ENCODE assay signal across 9 cellular contexts in the genomic region with DNA sequence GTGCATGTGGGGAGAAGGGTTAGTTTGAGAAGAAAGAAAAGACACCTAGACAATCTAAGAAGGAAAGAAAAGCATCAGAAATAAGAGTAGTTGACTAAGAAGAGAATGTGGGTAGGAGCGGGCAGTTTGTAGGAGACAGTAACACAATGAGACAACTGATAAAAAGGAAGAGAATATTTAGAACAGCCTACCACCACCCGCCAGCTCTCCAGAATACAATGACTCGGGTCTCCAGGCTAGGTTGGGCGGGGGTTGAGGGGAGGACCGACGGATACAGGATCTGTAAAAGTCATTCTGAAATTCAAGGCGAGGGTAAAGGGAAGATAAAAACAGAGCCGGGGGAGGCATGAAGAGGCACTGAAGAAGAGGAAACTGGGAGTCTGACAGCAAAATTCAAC. TPM values are rescaled to one million over a fixed set of nuclear protein-coding genes. Genes with fewer than 3 reads are reported as not detected.
DNase-seq lines count a peak whose midpoint lies in the region; ATAC-seq and TF ChIP-seq lines count a peak whose summit lies in the region.
"Had no signal": no experiment of that assay in that cellular context is flagged by ENCODE, and none has a peak within 500 bp of the region (broad histone marks: within the 10 kb centered on the region; RNA-seq: fewer than 3 reads in every experiment).

No MANE protein-coding gene starts in this region.

- no peaks in the 10 kb centered on the region for H4K20me1 ChIP-seq in OCI-LY7 (ENCODE audit: insufficient read depth, low read length)

- DNase-seq in GM12864 (ENCODE audit: low read depth) = no peak
- DNase-seq in OCI-LY7 (ENCODE audit: low spot score) = no peak
- no peak for DNase-seq in colonic mucosa
- no peak for DNase-seq in type B pancreatic cell (ENCODE audit: extremely low spot score, unreplicated experiment)
- no peak for DNase-seq in C1 segment of cervical spinal cord (lab: John Stamatoyannopoulos, UW)
- DNase-seq in NCI-H2227 (lab: John Stamatoyannopoulos, UW; ENCODE audit: unreplicated experiment) = no peak

- no peaks in the 10 kb centered on the region for H3K27me3 Mint-ChIP-seq in type B pancreatic cell

- BruUV-seq in OCI-LY7 (replicated peaks; lab: Mats Ljungman, UMichigan) = TSS peak; percentile 80

- no peaks in the 10 kb centered on the region for H3K27me3 ChIP-seq in colonic mucosa

- peak overlapping the region; percentile 91 to 99 for H3K9ac ChIP-seq in colonic mucosa (ENCODE audit: low read depth in 2 of 2, low read length in 2 of 2)

- peak overlapping the region; percentile 97 for H3K27ac Mint-ChIP-seq in type B pancreatic cell

- intact Hi-C loops in OCI-LY7 (cut with micrococcal nuclease; ENCODE audit: unreplicated experiment) = loop anchor here (2.0 to 10.0 kb wide), 3 partner anchors 24 to 252 kb away; a partner anchor contains a TSS
- intact Hi-C loops in colonic mucosa (cut with DNase I) = loop anchor here (5.0 kb wide), 1 partner anchor 35 kb away; a partner anchor contains a TSS

- H3K9me3 ChIP-seq in OCI-LY7 (ENCODE audit: low read length) = no peaks in the 10 kb centered on the region
- H3K9me3 ChIP-seq in colonic mucosa = no peaks in the 10 kb centered on the region
- no peaks in the 10 kb centered on the region for H3K9me3 ChIP-seq in mesodermal cell (ENCODE audit: control insufficient read depth, low read length)

- peaks cover 14% of the 10 kb centered on the region; the same call in 1 of the 2 replicates for H3K79me2 ChIP-seq in OCI-LY7 (ENCODE audit: insufficient read depth, low read depth, low read length)

- peaks cover 16% of the 10 kb centered on the region for H3K36me3 ChIP-seq in OCI-LY7 (ENCODE audit: insufficient read depth, low read length)
- H3K36me3 ChIP-seq in colonic mucosa = no peaks in the 10 kb centered on the region
- peaks cover 41% of the 10 kb centered on the region for H3K36me3 ChIP-seq in mesodermal cell (ENCODE audit: control insufficient read depth, insufficient read depth, low read length)

- H3K9me2 ChIP-seq in OCI-LY7 (ENCODE audit: insufficient read depth, low read length) = no peaks in the 10 kb centered on the region

- WGBS in mesodermal cell (ENCODE audit: insufficient coverage in 2 of 2), 2 experiments = 0 to 3% methylated on average over 2 to 4 of the region's 8 CpGs

- CTCF ChIA-PET in OCI-LY7 (lab: Charles Lee; ENCODE audit: unreplicated experiment) = no interaction called here

- peak overlapping the region; percentile 98 for H3K4me2 ChIP-seq in OCI-LY7 (ENCODE audit: low read length)

- TF ChIP-seq CTCF in GM12864 (IDR thresholded peaks at IDR 0.05; ENCODE audit: low read depth, low read length, missing control alignments) = no peak
- TF ChIP-seq CTCF in OCI-LY7 (conservative IDR thresholded peaks at IDR 0.05; ENCODE audit: low read length) = no peak
- TF ChIP-seq CTCF in colonic mucosa (IDR thresholded peaks at IDR 0.05) = no peak
- no peak for TF ChIP-seq CTCF in type B pancreatic cell (conservative IDR thresholded peaks at IDR 0.05)

- H3K9me3 Mint-ChIP-seq in type B pancreatic cell = no peaks in the 10 kb centered on the region

- peak overlapping the region; percentile 91 for H3K4me3 Mint-ChIP-seq in type B pancreatic cell

- peaks cover 11% of the 10 kb centered on the region for H3K36me3 Mint-ChIP-seq in type B pancreatic cell

- H3K4me1 ChIP-seq in OCI-LY7 (ENCODE audit: insufficient read depth, low read length, poor library complexity, severe bottlenecking) (peaks cover 20% of the 10 kb centered on the region), colonic mucosa (peaks cover 12% of the 10 kb centered on the region), mesodermal cell (ENCODE audit: control insufficient read depth, insufficient read depth, low read length, poor library complexity, severe bottlenecking) (peaks cover 3% of the 10 kb centered on the region)

- H3K27ac ChIP-seq in OCI-LY7 (ENCODE audit: low read depth, low read length, poor library complexity, severe bottlenecking) = peak overlapping the region; percentile 74
- peak overlapping the region; percentile 95 for H3K27ac ChIP-seq in colonic mucosa
- peak overlapping the region; percentile 86 for H3K27ac ChIP-seq in mesodermal cell (ENCODE audit: low read depth, low read length, severe bottlenecking)

- H3K4me3 ChIP-seq in GM12864 (ENCODE audit: low read depth, low read length) (peak overlapping the region; percentile 90), OCI-LY7 (ENCODE audit: low read depth, low read length, poor library complexity, severe bottlenecking) (peak overlapping the region; percentile 78), colonic mucosa (peak overlapping the region; percentile 48), mesodermal cell (ENCODE audit: extremely low read depth, insufficient read depth, low read length, poor library complexity, severe bottlenecking) (peak overlapping the region; percentile 92)

- H3K4me1 Mint-ChIP-seq in type B pancreatic cell (ENCODE audit: unreplicated experiment) = peaks cover 14% of the 10 kb centered on the region

- peak overlapping the region; percentile 88 for H2AFZ ChIP-seq in OCI-LY7 (ENCODE audit: low read length)

- no peak for ATAC-seq in GM21786 (IDR thresholded peaks at IDR 0.05; ENCODE audit: unreplicated experiment)

- POLR2A ChIA-PET in OCI-LY7 (lab: Charles Lee) = interaction anchor here (0.6 to 0.9 kb wide), 2 partner anchors 69 to 125 kb away, joined by 3 to 4 read pairs; a partner anchor contains a TSS

RNA-seq across cellular contexts. Expression of a gene that starts 0.7 kb away (rescaled TPM):
- total RNA-seq in OCI-LY7 (2014; rRNA removed; shearing (Covaris generic)) = 28.6 and 34.8 TPM in 2 replicates
- total RNA-seq in OCI-LY7 (2022) (32.7 and 35.2 TPM in 2 replicates), colonic mucosa (10 to 100 TPM; 56.8 to 65.2 TPM), type B pancreatic cell (ENCODE audit: low replicate concordance) (80.9 and 91.3 TPM in 2 replicates)
- polyA plus RNA-seq in mesodermal cell (2013, experiment 1 of 2) = 41.4 TPM
- 33.4 TPM for polyA plus RNA-seq in mesodermal cell (2013, experiment 2 of 2)

RNA-seq across cellular contexts. Expression of a gene that starts 4.2 kb away (rescaled TPM):
- not detected in 2 replicates for total RNA-seq in OCI-LY7 (2014; rRNA removed; shearing (Covaris generic))
- total RNA-seq in OCI-LY7 (2022) = not detected in 2 replicates
- not detected for total RNA-seq in colonic mucosa
- polyA plus RNA-seq in mesodermal cell (2013, experiment 1 of 2) = not detected
- polyA plus RNA-seq in mesodermal cell (2013, experiment 2 of 2) = not detected
- total RNA-seq in type B pancreatic cell (ENCODE audit: low replicate concordance) = not detected in 2 replicates
- total RNA-seq: RPMI7951 had no signal

RNA-seq across cellular contexts. Expression of a gene that starts 12.7 kb away (rescaled TPM):
- not detected in 2 replicates for total RNA-seq in OCI-LY7 (2014; rRNA removed; shearing (Covaris generic))
- total RNA-seq in OCI-LY7 (2022) = not detected in 2 replicates
- not detected for total RNA-seq in colonic mucosa
- not detected for polyA plus RNA-seq in mesodermal cell (2013, experiment 1 of 2)
- not detected for polyA plus RNA-seq in mesodermal cell (2013, experiment 2 of 2)
- total RNA-seq in type B pancreatic cell (ENCODE audit: low replicate concordance) = 1.5 TPM in 1 of 2 replicates, not detected in the other
- total RNA-seq: RPMI7951 had no signal

RNA-seq across cellular contexts. Expression of a gene that starts 19.1 kb away (rescaled TPM):
- total RNA-seq in OCI-LY7 (2014; rRNA removed; shearing (Covaris generic)) = not detected in 2 replicates
- total RNA-seq in OCI-LY7 (2022) (not detected in 2 replicates), colonic mucosa (1 to 10 TPM in 1 of 2 donors, not detected in 1; 2.3 TPM), type B pancreatic cell (ENCODE audit: low replicate concordance) (2.5 and 16.2 TPM in 2 replicates)
- 0.85 TPM for polyA plus RNA-seq in mesodermal cell (2013, experiment 1 of 2)
- polyA plus RNA-seq in mesodermal cell (2013, experiment 2 of 2) = 1.2 TPM
- total RNA-seq: RPMI7951 had no signal

RNA-seq across cellular contexts. Expression of a gene that starts 20.8 kb away (rescaled TPM):
- not detected in 2 replicates for total RNA-seq in OCI-LY7 (2014; rRNA removed; shearing (Covaris generic))
- not detected in 2 replicates for total RNA-seq in OCI-LY7 (2022)
- total RNA-seq in colonic mucosa = under 1 TPM; 0.19 to 0.57 TPM
- polyA plus RNA-seq in mesodermal cell (2013, experiment 1 of 2) = 0.11 TPM
- not detected for polyA plus RNA-seq in mesodermal cell (2013, experiment 2 of 2)
- total RNA-seq in type B pancreatic cell (ENCODE audit: low replicate concordance) = 0.41 and 0.81 TPM in 2 replicates
- total RNA-seq: RPMI7951 had no signal
